In the genomic region with DNA sequence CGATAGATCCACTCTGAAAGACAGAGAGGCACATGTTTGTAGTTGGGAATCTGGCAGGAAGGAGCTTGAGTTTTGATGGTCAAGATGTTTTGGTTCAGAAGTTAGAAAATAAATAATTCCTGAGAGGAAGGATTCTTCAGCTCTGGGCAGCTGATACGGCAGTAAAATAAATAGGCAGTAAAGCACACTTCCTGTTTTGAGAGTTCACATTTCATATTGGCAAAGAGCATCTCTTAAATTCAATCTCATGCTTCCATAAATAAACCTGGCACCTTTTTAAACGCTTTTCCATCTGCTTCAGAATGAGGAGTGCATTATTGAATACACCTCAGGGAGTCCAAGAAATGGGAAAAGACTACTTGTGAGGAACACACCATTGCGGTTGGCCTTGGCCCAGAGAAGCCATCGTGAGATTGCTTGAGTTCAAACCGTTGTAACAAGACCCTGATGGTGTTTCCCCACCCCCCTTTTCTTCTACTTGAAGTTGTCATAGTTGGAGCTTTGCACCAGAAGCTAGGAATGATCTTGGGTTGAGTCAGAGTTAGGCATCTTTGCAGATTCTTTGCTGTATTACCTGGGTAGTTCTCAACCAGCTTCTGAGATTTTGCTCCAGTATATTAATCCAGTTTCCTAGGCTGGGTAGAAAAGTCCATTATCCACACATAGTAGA, we compare ENCODE assay signal across 20 cellular contexts.
DNase-seq lines count a peak whose midpoint lies in the region; ATAC-seq and TF ChIP-seq lines count a peak whose summit lies in the region.
"Had no signal": no experiment of that assay in that cellular context is flagged by ENCODE, and none has a peak within 500 bp of the region (broad histone marks: within the 10 kb centered on the region; RNA-seq: fewer than 3 reads in every experiment).

No MANE protein-coding gene starts in this region.

- no peaks in the 10 kb centered on the region for H3K79me2 ChIP-seq in GM23248 (ENCODE audit: insufficient read depth)

- intact Hi-C loops in psoas muscle (cut with DNase I), result loop anchor here in 1 of 2 donors (5.0 kb wide), 1 partner anchor 926 kb away; no protein-coding TSS in a partner anchor

- H3K9me3 ChIP-seq in GM23248 (ENCODE audit: low read depth) (no peaks in the 10 kb centered on the region), psoas muscle (no peaks in the 10 kb centered on the region)
- H3K9me3 ChIP-seq: BE2C, neutrophil, right lobe of liver, upper lobe of left lung had no signal

- H3K27me3 ChIP-seq in GM23248 (replicated peaks; ENCODE audit: insufficient read depth), result no peaks in the 10 kb centered on the region
- H3K27me3 ChIP-seq in psoas muscle (ENCODE audit: insufficient read depth in 3 of 3, low read length in 2 of 3), result no peaks in the 10 kb centered on the region
- H3K27me3 ChIP-seq: BE2C, cardiac muscle cell, upper lobe of left lung had no signal

- H3K4me1 ChIP-seq in GM23248 (ENCODE audit: insufficient read depth) (peaks cover 39% of the 10 kb centered on the region), psoas muscle (peaks cover 31% of the 10 kb centered on the region)
- H3K4me1 ChIP-seq: BE2C, right lobe of liver had no signal

- no peaks in the 10 kb centered on the region for H4K20me1 ChIP-seq in GM23248 (ENCODE audit: insufficient read depth)

- H2AFZ ChIP-seq in GM23248, result peak overlapping the region; percentile 60

- in situ Hi-C loops in GM23248 (cut with MboI), result loop anchor here (10.0 to 25.0 kb wide), 2 partner anchors 301 to 918 kb away; a partner anchor contains a TSS

- 0 out of 2 replicates have a peak overlapping the region, but pooled peaks have one; percentile 6 for H3K9ac ChIP-seq in GM23248

- H3F3A ChIP-seq in GM23248 (ENCODE audit: insufficient read depth), result peaks cover 38% of the 10 kb centered on the region

- peak overlapping the region; percentile 67 for H3K4me2 ChIP-seq in GM23248 (ENCODE audit: unreplicated experiment)

- TF ChIP-seq CTCF in choroid plexus epithelial cell (conservative IDR thresholded peaks at IDR 0.05; ENCODE audit: low read depth, low read length) (no peak), psoas muscle (IDR thresholded peaks at IDR 0.05) (no peak)

- WGBS in GM23248 (ENCODE audit: low coverage in 1 of 2, low lambda C conversion rate in 2 of 2, missing lambda C conversion rate in 2 of 2), 2 experiments, result 8 to 12% methylated on average over 6 of the region's 6 CpGs
- 8 to 11% (median 8%) methylated on average over 6 of the region's 6 CpGs for WGBS in psoas muscle, 3 donors

- no peaks in the 10 kb centered on the region for H3K9me2 ChIP-seq in GM23248 (ENCODE audit: insufficient read depth)

- H3K27ac ChIP-seq in GM23248, result no peak overlapping the region
- peak overlapping the region; percentile 52 for H3K27ac ChIP-seq in psoas muscle
- H3K27ac ChIP-seq: cardiac muscle cell, neutrophil, right lobe of liver, upper lobe of left lung had no signal

- peak in 2 of 4 donors; percentile 69 to 73 for ATAC-seq in psoas muscle
- ATAC-seq in HG03354 (IDR thresholded peaks at IDR 0.05; ENCODE audit: poor library complexity, severe bottlenecking, unreplicated experiment), result no peak
- ATAC-seq in GM21723 (IDR thresholded peaks at IDR 0.05; ENCODE audit: unreplicated experiment), result no peak
- no peak for ATAC-seq in GM21381 (IDR thresholded peaks at IDR 0.05; ENCODE audit: unreplicated experiment)
- ATAC-seq: effector memory CD8-positive, alpha-beta T cell; right lobe of liver had no signal

- H3K4me3 ChIP-seq in GM23248 (0 out of 2 replicates have a peak overlapping the region, but pooled peaks have one; percentile 13), choroid plexus epithelial cell (ENCODE audit: low read depth, low read length) (no peak overlapping the region), psoas muscle (no peak overlapping the region)
- H3K4me3 ChIP-seq: cardiac muscle cell, right lobe of liver, upper lobe of left lung had no signal

- H3K36me3 ChIP-seq in GM23248 (ENCODE audit: low read depth), result no peaks in the 10 kb centered on the region
- no peaks in the 10 kb centered on the region for H3K36me3 ChIP-seq in psoas muscle (ENCODE audit: insufficient read depth in 1 of 2, low read depth in 1 of 2)
- H3K36me3 ChIP-seq: BE2C, cardiac muscle cell, neutrophil, right lobe of liver, upper lobe of left lung had no signal

- DNase-seq in GM23248, result peak; percentile 52
- DNase-seq in NCI-H2171 (lab: John Stamatoyannopoulos, UW), result peak; percentile 15
- peak; percentile 55 for DNase-seq in choroid plexus epithelial cell (ENCODE audit: low read depth)
- peak in 1 of 2 donors; percentile 62 for DNase-seq in psoas muscle
- DNase-seq in NCI-H526 treated with DMSO at 0.1 percent for 48 hours (lab: John Stamatoyannopoulos, UW), result no peak
- DNase-seq: activated CD4-positive, CD25-positive, alpha-beta regulatory T cell treated with anti-CD3 and anti-CD28 coated beads, Interleukin-2, amount 50 U/mL, for 72 hours; activated naive CD4-positive, alpha-beta T cell treated with Interleukin-2 at 50 U/mL for 16 hours; BE2C; effector memory CD8-positive, alpha-beta T cell; islet precursor cell; NCI-H1417 treated with DMSO at 0.1 percent for 48 hours; NCI-H524; right lobe of liver; stimulated activated CD4-positive, alpha-beta T cell treated with anti-CD3 and anti-CD28 coated beads, Interleukin-4, amount 100 ng/mL, for 4 hours; upper lobe of left lung had no signal
